Comparison of ENCODE assay signal across 28 cellular contexts in the genomic region with DNA sequence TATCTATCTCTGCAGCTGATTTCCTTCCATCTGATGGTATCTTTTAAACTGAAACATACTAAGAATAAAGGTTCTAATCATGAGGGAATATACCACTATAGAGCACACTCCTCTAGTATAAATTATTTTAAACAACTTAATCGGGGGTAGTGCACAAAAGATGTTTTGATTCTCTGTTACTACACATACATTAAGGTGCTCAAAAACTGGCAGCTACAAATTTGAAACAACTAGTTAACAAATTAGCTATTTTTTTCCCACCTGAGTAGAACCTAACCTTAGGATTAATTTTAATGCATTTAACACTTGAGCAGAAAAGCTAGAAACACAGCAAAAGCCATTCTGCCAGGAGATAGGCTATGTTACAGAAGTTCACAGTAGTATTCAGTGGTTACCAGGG.
"Had no signal": no experiment of that assay in that cellular context is flagged by ENCODE, and none has a peak within 500 bp of the region (broad histone marks: within the 10 kb centered on the region; RNA-seq: fewer than 3 reads in every experiment).

No MANE protein-coding gene starts in this region.

- H3K4me1 ChIP-seq: lower lobe of right lung, right lobe of liver, stomach, thyroid gland, vagina had no signal

- H3K4me3 Mint-ChIP-seq: naive B cell; natural killer cell treated with Interleukin-12 subunit alpha and Interleukin-12 subunit beta and Interleukin-15 and Interleukin-18, amount 100 ng/mL, for 72 hours; neural crest cell; stimulated activated naive B cell treated with anti-CD40 and anti-IgM and Interleukin-4, amounts not matched to agents 10 μg/mL and 1 μg/mL and 100 μg/mL, for 72 hours had no signal

- ATAC-seq: esophagus mucosa; gastrocnemius medialis; left ventricle myocardium superior; lower lobe of right lung; mucosa of descending colon; natural killer cell treated with Interleukin-12 subunit alpha and Interleukin-12 subunit beta and Interleukin-15 and Interleukin-18, amount 100 ng/mL, for 72 hours; right lobe of liver; stimulated activated naive B cell treated with anti-CD40 and anti-IgM and Interleukin-4, amounts not matched to agents 10 μg/mL and 1 μg/mL and 100 μg/mL, for 72 hours had no signal

- H3K27ac Mint-ChIP-seq: natural killer cell treated with Interleukin-12 subunit alpha and Interleukin-12 subunit beta and Interleukin-15 and Interleukin-18, amount 100 ng/mL, for 72 hours; progenitor cell of endocrine pancreas had no signal

- H3K4me1 Mint-ChIP-seq: neural crest cell had no signal

- H3K9me3 ChIP-seq: gastrocnemius medialis, lower lobe of right lung, mucosa of descending colon, neutrophil, right lobe of liver, stomach, thyroid gland, vagina had no signal

- H3K9me3 Mint-ChIP-seq: naive B cell; natural killer cell treated with Interleukin-12 subunit alpha and Interleukin-12 subunit beta and Interleukin-15 and Interleukin-18, amount 100 ng/mL, for 72 hours; neural crest cell; stimulated activated naive B cell treated with anti-CD40 and anti-IgM and Interleukin-4, amounts not matched to agents 10 μg/mL and 1 μg/mL and 100 μg/mL, for 72 hours had no signal

- DNase-seq: dermis blood vessel endothelial cell; effector memory CD4-positive, alpha-beta T cell; foreskin fibroblast; gastrocnemius medialis; head of caudate nucleus; left ventricle myocardium superior; lower lobe of right lung; mucosa of descending colon; naive B cell; right lobe of liver; small intestine; stimulated activated CD4-positive, alpha-beta T cell treated with anti-CD3 and anti-CD28 coated beads, Interleukin-15, amount 100 ng/mL, for 24 hours; stimulated activated CD4-positive, alpha-beta T cell treated with anti-CD3 and anti-CD28 coated beads, Interleukin-2, amount 100 ng/mL, for 48 hours; stimulated activated naive B cell treated with anti-CD40 and anti-IgM and Interleukin-4, amounts not matched to agents 10 μg/mL and 1 μg/mL and 100 μg/mL, for 72 hours; stomach; thyroid gland; trophoblast cell had no signal

- H3K79me2 ChIP-seq: parathyroid adenoma had no signal

- H3K4me3 ChIP-seq: coronary artery, gastrocnemius medialis, lower lobe of right lung, mucosa of descending colon, right lobe of liver, stomach, thyroid gland, vagina had no signal

- FAIRE-seq: endometrium, keratinocyte, small intestine had no signal

- H3K27me3 ChIP-seq: gastrocnemius medialis, neutrophil, right lobe of liver, stomach, thyroid gland, vagina had no signal

- H3K27ac ChIP-seq: coronary artery, epithelial cell of prostate, gastrocnemius medialis, lower lobe of right lung, neutrophil, parathyroid adenoma, right lobe of liver, stomach, thyroid gland, vagina had no signal

- H3K27me3 Mint-ChIP-seq: naive B cell; natural killer cell treated with Interleukin-12 subunit alpha and Interleukin-12 subunit beta and Interleukin-15 and Interleukin-18, amount 100 ng/mL, for 72 hours; progenitor cell of endocrine pancreas; stimulated activated naive B cell treated with anti-CD40 and anti-IgM and Interleukin-4, amounts not matched to agents 10 μg/mL and 1 μg/mL and 100 μg/mL, for 72 hours had no signal

- H2AFZ ChIP-seq: parathyroid adenoma had no signal
